In the genomic region with DNA sequence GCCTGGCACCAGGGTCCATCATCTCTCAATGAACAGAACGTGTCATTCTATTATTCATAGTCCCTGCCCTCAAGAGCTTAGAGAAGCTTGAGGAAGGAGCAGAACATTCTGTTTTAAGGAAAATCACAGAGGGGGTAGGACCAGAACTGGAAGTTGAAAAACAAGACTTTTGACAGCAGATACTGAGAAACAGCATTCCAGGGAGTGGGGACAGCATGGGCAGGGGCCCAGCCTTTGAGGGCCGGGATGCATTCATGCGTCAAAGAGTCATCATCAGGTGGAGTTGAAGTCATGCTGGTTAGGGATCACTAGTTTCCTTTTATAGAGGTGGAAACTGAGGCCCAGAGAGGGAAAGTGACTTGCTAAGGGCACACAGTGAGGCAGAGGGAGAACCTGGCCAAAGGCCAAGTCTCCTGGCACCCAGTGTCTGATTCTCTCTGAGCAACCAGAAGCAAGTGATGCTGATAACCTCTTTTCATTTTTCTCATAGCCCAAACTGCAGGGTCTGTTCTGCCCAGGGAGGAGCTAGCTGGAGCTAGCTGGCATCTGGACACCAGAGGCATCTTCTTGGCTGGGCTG, we compare ENCODE assay signal across 1 cellular context.
TF ChIP-seq lines count a peak whose summit lies in the region.

No MANE protein-coding gene starts in this region.

TF ChIP-seq in IMR-90, 13 proteins besides CTCF, POLR2A, EP300 and RAD21 (continued from another document):
- TF ChIP-seq CEBPB (IDR thresholded peaks at IDR 0.05; ENCODE audit: low read depth, low read length) (no peak), RFX5 (IDR thresholded peaks at IDR 0.05; ENCODE audit: low read depth, low read length) (no peak), NFE2L2 (IDR thresholded peaks at IDR 0.05; ENCODE audit: low read depth, low read length) (no peak), RCOR1 (IDR thresholded peaks at IDR 0.05; ENCODE audit: insufficient replicate concordance, low read length) (no peak), BHLHE40 (IDR thresholded peaks at IDR 0.05; ENCODE audit: low read depth, low read length) (no peak), MAFK (IDR thresholded peaks at IDR 0.05; ENCODE audit: low read depth, low read length) (no peak), MXI1 (IDR thresholded peaks at IDR 0.05; ENCODE audit: borderline replicate concordance, low read depth, low read length) (no peak)
- TF ChIP-seq, protein P1, sequence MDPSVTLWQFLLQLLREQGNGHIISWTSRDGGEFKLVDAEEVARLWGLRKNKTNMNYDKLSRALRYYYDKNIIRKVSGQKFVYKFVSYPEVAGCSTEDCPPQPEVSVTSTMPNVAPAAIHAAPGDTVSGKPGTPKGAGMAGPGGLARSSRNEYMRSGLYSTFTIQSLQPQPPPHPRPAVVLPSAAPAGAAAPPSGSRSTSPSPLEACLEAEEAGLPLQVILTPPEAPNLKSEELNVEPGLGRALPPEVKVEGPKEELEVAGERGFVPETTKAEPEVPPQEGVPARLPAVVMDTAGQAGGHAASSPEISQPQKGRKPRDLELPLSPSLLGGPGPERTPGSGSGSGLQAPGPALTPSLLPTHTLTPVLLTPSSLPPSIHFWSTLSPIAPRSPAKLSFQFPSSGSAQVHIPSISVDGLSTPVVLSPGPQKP (IDR thresholded peaks at IDR 0.05; ENCODE audit: borderline replicate concordance, low read depth, low read length): no peak
- TF ChIP-seq, protein P2, sequence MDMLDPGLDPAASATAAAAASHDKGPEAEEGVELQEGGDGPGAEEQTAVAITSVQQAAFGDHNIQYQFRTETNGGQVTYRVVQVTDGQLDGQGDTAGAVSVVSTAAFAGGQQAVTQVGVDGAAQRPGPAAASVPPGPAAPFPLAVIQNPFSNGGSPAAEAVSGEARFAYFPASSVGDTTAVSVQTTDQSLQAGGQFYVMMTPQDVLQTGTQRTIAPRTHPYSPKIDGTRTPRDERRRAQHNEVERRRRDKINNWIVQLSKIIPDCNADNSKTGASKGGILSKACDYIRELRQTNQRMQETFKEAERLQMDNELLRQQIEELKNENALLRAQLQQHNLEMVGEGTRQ (IDR thresholded peaks at IDR 0.05; ENCODE audit: low read depth, low read length): no peak
